ENCODE assay signal across 8 cellular contexts in the genomic region with DNA sequence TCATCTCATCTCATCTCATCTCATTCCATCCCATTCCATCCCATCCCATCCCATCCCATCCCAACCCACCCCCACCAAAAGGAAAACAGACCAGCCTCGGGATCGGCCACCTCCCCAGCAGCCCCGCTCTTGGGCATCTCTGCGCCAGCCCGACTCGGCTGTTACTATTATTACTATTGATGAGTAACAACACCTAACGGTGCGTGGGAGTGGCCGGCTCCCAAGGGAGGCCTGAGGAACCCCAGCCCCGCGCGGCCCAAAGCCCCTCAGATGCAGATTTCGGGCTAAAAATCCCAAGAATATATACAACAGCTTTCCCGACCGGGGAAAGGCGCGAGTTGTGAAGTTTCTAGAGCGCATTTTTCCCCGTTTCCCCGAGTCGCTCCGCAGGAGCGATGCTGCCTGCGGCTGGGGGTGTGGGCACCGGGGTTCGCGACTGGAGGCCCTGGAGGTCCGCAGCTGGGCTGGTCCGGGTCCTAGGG. TPM values are rescaled to one million over a fixed set of nuclear protein-coding genes. Genes with fewer than 3 reads are reported as not detected.
DNase-seq lines count a peak whose midpoint lies in the region; ATAC-seq, FAIRE-seq and TF ChIP-seq lines count a peak whose summit lies in the region.

No MANE protein-coding gene starts in this region.

- H3K36me3 ChIP-seq in bronchial epithelial cell (ENCODE audit: control insufficient read depth, insufficient read depth, low read length) = no peaks in the 10 kb centered on the region

- peak; percentile 4 for ATAC-seq in activated CD8-positive, alpha-beta memory T cell treated with anti-CD3 and anti-CD28 coated beads, Interleukin-2, amount 10 ng/mL, durations not matched to agents 7 days and 5 days
- peak; percentile 29 for ATAC-seq in HG02840 (IDR thresholded peaks at IDR 0.05; ENCODE audit: low FRiP score, unreplicated experiment)
- peak; percentile 29 for ATAC-seq in stimulated activated naive CD8-positive, alpha-beta T cell treated with anti-CD3 and anti-CD28 coated beads, Interleukin-15, Interleukin-2, amounts not matched to agents 100 U/mL and 50 U/mL, for 24 hours

- TF ChIP-seq CTCF in bronchial epithelial cell (IDR thresholded peaks at IDR 0.05; ENCODE audit: insufficient read depth, low read length, severe bottlenecking) = no peak

- H3K4me3 Mint-ChIP-seq in activated CD8-positive, alpha-beta memory T cell treated with anti-CD3 and anti-CD28 coated beads, Interleukin-2, amount 10 ng/mL, durations not matched to agents 7 days and 5 days = peak overlapping the region; percentile 72

- peaks cover 21% of the 10 kb centered on the region for H3K4me1 Mint-ChIP-seq in activated CD8-positive, alpha-beta memory T cell treated with anti-CD3 and anti-CD28 coated beads, Interleukin-2, amount 10 ng/mL, durations not matched to agents 7 days and 5 days

- no peaks in the 10 kb centered on the region for H3K27me3 ChIP-seq in bronchial epithelial cell (ENCODE audit: control insufficient read depth, insufficient read depth, low read length)

- peaks cover 13% of the 10 kb centered on the region for H3K27me3 Mint-ChIP-seq in activated CD8-positive, alpha-beta memory T cell treated with anti-CD3 and anti-CD28 coated beads, Interleukin-2, amount 10 ng/mL, durations not matched to agents 7 days and 5 days

- FAIRE-seq in bronchial epithelial cell (lab: Jason Lieb, UNC) = no peak

- H3K27ac Mint-ChIP-seq in activated CD8-positive, alpha-beta memory T cell treated with anti-CD3 and anti-CD28 coated beads, Interleukin-2, amount 10 ng/mL, durations not matched to agents 7 days and 5 days = peak overlapping the region; percentile 58

- H3K4me3 ChIP-seq in bronchial epithelial cell (ENCODE audit: low read depth, low read length) = peak overlapping the region; percentile 87

- H3K9me3 Mint-ChIP-seq in activated CD8-positive, alpha-beta memory T cell treated with anti-CD3 and anti-CD28 coated beads, Interleukin-2, amount 10 ng/mL, durations not matched to agents 7 days and 5 days (ENCODE audit: low read depth) = no peaks in the 10 kb centered on the region

- DNase-seq in activated CD8-positive, alpha-beta memory T cell treated with anti-CD3 and anti-CD28 coated beads, Interleukin-2, amount 10 ng/mL, durations not matched to agents 7 days and 5 days = peak; percentile 49
- DNase-seq in activated CD8-positive, alpha-beta memory T cell treated with anti-CD3 and anti-CD28 coated beads, Interleukin-2, amount 50 U/mL, for 48 hours = no peak
- peak; percentile 75 for DNase-seq in RKO (ENCODE audit: low spot score)
- peak; percentile 49 for DNase-seq in bronchial epithelial cell (ENCODE audit: low read depth)
- DNase-seq in lung microvascular endothelial cell (ENCODE audit: low read depth in 2 of 2) = peak; percentile 3 to 20
- peak; percentile 48 for DNase-seq in stimulated activated naive CD8-positive, alpha-beta T cell treated with anti-CD3 and anti-CD28 coated beads, Interleukin-15, Interleukin-2, amounts not matched to agents 100 U/mL and 50 U/mL, for 24 hours
- no peak for DNase-seq in NCI-H1048 (lab: John Stamatoyannopoulos, UW)

- CTCF ChIA-PET in activated CD8-positive, alpha-beta memory T cell treated with anti-CD3 and anti-CD28 coated beads, Interleukin-2, amount 10 ng/mL, durations not matched to agents 7 days and 5 days (lab: Charles Lee) = interaction anchor here (1.3 kb wide), 1 partner anchor 125 kb away, joined by 3 read pairs; a partner anchor contains a TSS

- peaks cover 3% of the 10 kb centered on the region for H3K36me3 Mint-ChIP-seq in activated CD8-positive, alpha-beta memory T cell treated with anti-CD3 and anti-CD28 coated beads, Interleukin-2, amount 10 ng/mL, durations not matched to agents 7 days and 5 days

RNA-seq across cellular contexts. Expression of a gene that starts 0.6 kb away (rescaled TPM):
- 1 to 10 TPM; 2.7 to 5.3 TPM for total RNA-seq in activated CD8-positive, alpha-beta memory T cell treated with anti-CD3 and anti-CD28 coated beads, Interleukin-2, amount 10 ng/mL, durations not matched to agents 7 days and 5 days
- total RNA-seq in bronchial epithelial cell (4.9 and 6.6 TPM in 2 replicates), lung microvascular endothelial cell (3.5 and 9.5 TPM in 2 replicates)

Comparison
In these comparisons a context has a peak if more than half of its experiments do, and no peak if none do; other contexts are left out.
1. DNase-seq: peak in activated CD8-positive, alpha-beta memory T cell treated with anti-CD3 and anti-CD28 coated beads, Interleukin-2, amount 10 ng/mL, durations not matched to agents 7 days and 5 days (single experiment), RKO (single experiment), bronchial epithelial cell (single experiment), lung microvascular endothelial cell (2 of 2) and stimulated activated naive CD8-positive, alpha-beta T cell treated with anti-CD3 and anti-CD28 coated beads, Interleukin-15, Interleukin-2, amounts not matched to agents 100 U/mL and 50 U/mL, for 24 hours (single experiment); none in activated CD8-positive, alpha-beta memory T cell treated with anti-CD3 and anti-CD28 coated beads, Interleukin-2, amount 50 U/mL, for 48 hours (single experiment) and NCI-H1048 (single experiment).
2. Peak in every context shown above with its lines, with median percentiles within 50 percentile points of each other: ATAC-seq.